10 cellular contexts compared by ENCODE assay signal in genomic region chr5:141245250-141245717, GRCh38. TPM values are rescaled to one million over a fixed set of nuclear protein-coding genes. Genes with fewer than 3 reads are reported as not detected.
A peak's percentile ranks its signal among the peaks of the same experiment; 100 is the strongest.
DNase-seq lines count a peak whose midpoint lies in the region; ATAC-seq, FAIRE-seq and TF ChIP-seq lines count a peak whose summit lies in the region.
"Had no signal": no experiment of that assay in that cellular context is flagged by ENCODE, and none has a peak within 500 bp of the region (broad histone marks: within the 10 kb centered on the region; RNA-seq: fewer than 3 reads in every experiment).

PCDHB15 (plus strand) TSS chr5:141245395; CDS start chr5:141245579, 184 bp downstream.

- peaks cover 4% of the 10 kb centered on the region for H3K9me3 ChIP-seq in small intestine (ENCODE audit: control insufficient read depth, low read depth)

- no peaks in the 10 kb centered on the region for H3K27me3 ChIP-seq in small intestine (ENCODE audit: control insufficient read depth in 2 of 2, insufficient read depth in 2 of 2, low read length in 2 of 2)

- no peaks in the 10 kb centered on the region for H3K4me1 ChIP-seq in small intestine (ENCODE audit: control insufficient read depth in 2 of 2, insufficient read depth in 1 of 2, low read depth in 1 of 2, low read length in 1 of 2)

- H3K4me3 ChIP-seq in small intestine (ENCODE audit: low read depth in 1 of 2, low read length in 2 of 2) = peak within 1 kb of the TSS in 1 of 2 donors; percentile 9

- DNase-seq in DMS 273 (lab: John Stamatoyannopoulos, UW; ENCODE audit: unreplicated experiment) = peak; percentile 37
- no peak for DNase-seq in DMS 273 treated with DMSO at 0.1 percent for 48 hours (lab: John Stamatoyannopoulos, UW)
- peak; percentile 30 for DNase-seq in iPS DF 19.7 (ENCODE audit: low read depth, low spot score)
- peak; percentile 30 for DNase-seq in stimulated activated CD8-positive, alpha-beta memory T cell treated with anti-CD3 and anti-CD28 coated beads, Interleukin-4, amount 100 ng/mL, for 48 hours
- no peak for DNase-seq in NCI-H2081 treated with DMSO at 0.1 percent for 48 hours (lab: John Stamatoyannopoulos, UW)
- no peak for DNase-seq in small intestine
- DNase-seq: naive B cell had no signal

- H3K27ac ChIP-seq in VCaP = no peak within 1 kb of the TSS
- no peak within 1 kb of the TSS for H3K27ac ChIP-seq in small intestine (ENCODE audit: low read depth in 1 of 2, low read length in 1 of 2)

- FAIRE-seq in small intestine (lab: Jason Lieb, UNC) = no peak
- FAIRE-seq: A204.1 had no signal

- no peak for ATAC-seq in GM19324 (IDR thresholded peaks at IDR 0.05; ENCODE audit: low FRiP score, unreplicated experiment)

- 11 to 29% (median 18%) methylated on average over 16 of the region's 16 CpGs for WGBS in small intestine, 3 donors

- no peaks in the 10 kb centered on the region for H3K36me3 ChIP-seq in small intestine (ENCODE audit: control insufficient read depth in 2 of 2, insufficient read depth in 2 of 2, low read length in 2 of 2)

- peak; percentile 46 for TF ChIP-seq CTCF in VCaP (conservative IDR thresholded peaks at IDR 0.05)

RNA-seq across cellular contexts. Expression of gene PCDHB15, which starts in this region (rescaled TPM):
- 1 to 10 TPM in 1 of 3 donors, under 1 TPM in 2; 0.22 to 1.0 (median 0.27) TPM for polyA plus RNA-seq in small intestine

Comparison
In these comparisons a context has a peak if more than half of its experiments do, and no peak if none do; other contexts are left out.
1. DNase-seq: peak in DMS 273 (single experiment), iPS DF 19.7 (single experiment) and stimulated activated CD8-positive, alpha-beta memory T cell treated with anti-CD3 and anti-CD28 coated beads, Interleukin-4, amount 100 ng/mL, for 48 hours (single experiment); none in DMS 273 treated with DMSO at 0.1 percent for 48 hours (single experiment), NCI-H2081 treated with DMSO at 0.1 percent for 48 hours (single experiment) and small intestine (single experiment).